9 cellular contexts compared by ENCODE assay signal in the genomic region with DNA sequence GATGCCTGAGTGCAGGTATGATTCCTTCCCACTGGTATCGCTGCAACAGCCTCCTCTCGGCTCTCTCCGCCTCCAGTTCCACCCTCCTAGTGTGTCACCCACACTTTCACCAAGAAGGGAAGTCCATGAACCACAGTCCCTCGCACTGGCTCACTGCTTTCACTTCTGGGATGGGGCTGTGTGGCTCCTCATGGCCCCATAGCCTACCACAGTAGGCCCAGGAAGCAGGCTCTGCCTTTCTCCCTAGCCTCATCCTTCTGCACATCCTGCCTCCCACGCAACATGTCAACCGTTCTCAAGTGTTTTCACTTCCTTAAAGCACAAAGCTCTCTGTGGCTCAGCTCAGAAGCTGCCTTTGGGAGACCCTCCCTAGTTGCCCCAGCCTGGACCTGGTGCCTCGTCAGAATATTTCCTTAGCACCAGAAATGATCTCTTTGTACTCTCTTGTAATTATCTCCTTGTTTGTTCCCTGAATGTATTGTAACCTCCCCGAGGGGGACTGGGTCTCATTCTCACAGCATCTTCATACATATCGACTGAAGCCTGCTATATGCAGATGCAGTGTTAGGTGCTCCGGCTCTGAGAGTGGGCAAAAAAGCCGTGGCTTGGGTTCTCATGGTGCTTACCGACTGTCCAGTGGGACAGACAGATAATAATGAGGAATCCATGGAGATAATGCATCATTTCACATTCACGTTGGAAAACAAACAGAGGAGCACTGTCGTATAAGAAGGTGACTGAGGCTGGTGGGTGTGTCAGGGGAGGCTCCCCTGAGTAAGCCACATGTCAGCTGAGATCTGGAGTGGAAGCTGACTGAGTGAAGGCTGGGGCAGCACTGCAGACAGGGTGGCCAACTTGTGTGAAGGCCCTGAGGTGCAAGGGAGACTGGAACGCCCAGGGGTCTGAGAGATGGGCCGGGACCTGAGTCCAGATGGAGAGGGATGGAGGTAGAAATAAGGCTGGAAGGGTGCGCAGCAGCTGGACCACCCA.
A peak's percentile ranks its signal among the peaks of the same experiment; 100 is the strongest.
DNase-seq lines count a peak whose midpoint lies in the region; ATAC-seq, FAIRE-seq and TF ChIP-seq lines count a peak whose summit lies in the region.
"Had no signal": no experiment of that assay in that cellular context is flagged by ENCODE, and none has a peak within 500 bp of the region (broad histone marks: within the 10 kb centered on the region; RNA-seq: fewer than 3 reads in every experiment).

No MANE protein-coding gene starts in this region.

- DNase-seq in Ammon's horn (ENCODE audit: low spot score) (peak; percentile 75), GM19239 (ENCODE audit: insufficient read length, low spot score) (peak; percentile 30), NCI-H2171 (lab: John Stamatoyannopoulos, UW) (no peak), ureter (ENCODE audit: low spot score) (no peak), COR-L47 (lab: John Stamatoyannopoulos, UW) (no peak)
- DNase-seq in activated CD8-positive, alpha-beta T cell treated with anti-CD3 and anti-CD28 coated beads for 36 hours: peak; percentile 73
- peak; percentile 32 to 58 for DNase-seq in stimulated activated CD4-positive, alpha-beta T cell treated with anti-CD3 and anti-CD28 coated beads, Interleukin-2, amount 100 ng/mL, for 24 hours

- H3K36me3 Mint-ChIP-seq in activated CD8-positive, alpha-beta T cell treated with anti-CD3 and anti-CD28 coated beads for 36 hours (ENCODE audit: low read depth): no peaks in the 10 kb centered on the region

- H3K27ac Mint-ChIP-seq in activated CD8-positive, alpha-beta T cell treated with anti-CD3 and anti-CD28 coated beads for 36 hours: peak overlapping the region; percentile 55

- H3K4me3 Mint-ChIP-seq in activated CD8-positive, alpha-beta T cell treated with anti-CD3 and anti-CD28 coated beads for 36 hours: no peak overlapping the region

- POLR2A ChIA-PET in activated CD8-positive, alpha-beta T cell treated with anti-CD3 and anti-CD28 coated beads for 36 hours (lab: Charles Lee): no interaction called here

- CTCF ChIA-PET in activated CD8-positive, alpha-beta T cell treated with anti-CD3 and anti-CD28 coated beads for 36 hours (lab: Charles Lee): interaction anchor here (1.0 to 4.1 kb wide), 9 partner anchors 8 to 312 kb away, joined by 3 to 38 read pairs (median 4); no protein-coding TSS in a partner anchor

- intact Hi-C loops in activated CD8-positive, alpha-beta T cell treated with anti-CD3 and anti-CD28 coated beads for 36 hours (cut with micrococcal nuclease): no loop called here

- FAIRE-seq in GM19239 (lab: Jason Lieb, UNC): peak; percentile 70
- FAIRE-seq: TTC549 had no signal

- no peak for TF ChIP-seq CTCF in activated CD8-positive, alpha-beta T cell treated with anti-CD3 and anti-CD28 coated beads for 36 hours (IDR thresholded peaks at IDR 0.05)

- peaks cover 5% of the 10 kb centered on the region for H3K27me3 Mint-ChIP-seq in activated CD8-positive, alpha-beta T cell treated with anti-CD3 and anti-CD28 coated beads for 36 hours

- ATAC-seq in HG03159 (IDR thresholded peaks at IDR 0.05; ENCODE audit: unreplicated experiment): peak; percentile 60
- peak; percentile 67 for ATAC-seq in activated CD8-positive, alpha-beta T cell treated with anti-CD3 and anti-CD28 coated beads for 36 hours

- no peaks in the 10 kb centered on the region for H3K9me3 Mint-ChIP-seq in activated CD8-positive, alpha-beta T cell treated with anti-CD3 and anti-CD28 coated beads for 36 hours

- peaks cover 26% of the 10 kb centered on the region for H3K4me1 Mint-ChIP-seq in activated CD8-positive, alpha-beta T cell treated with anti-CD3 and anti-CD28 coated beads for 36 hours (ENCODE audit: low read depth)

Comparison
In these comparisons a context has a peak if more than half of its experiments do, and no peak if none do; other contexts are left out.
1. DNase-seq: peak in Ammon's horn (single experiment), GM19239 (single experiment), activated CD8-positive, alpha-beta T cell treated with anti-CD3 and anti-CD28 coated beads for 36 hours (single experiment) and stimulated activated CD4-positive, alpha-beta T cell treated with anti-CD3 and anti-CD28 coated beads, Interleukin-2, amount 100 ng/mL, for 24 hours (2 of 2); none in NCI-H2171 (single experiment), ureter (single experiment) and COR-L47 (single experiment).